In the genomic region with DNA sequence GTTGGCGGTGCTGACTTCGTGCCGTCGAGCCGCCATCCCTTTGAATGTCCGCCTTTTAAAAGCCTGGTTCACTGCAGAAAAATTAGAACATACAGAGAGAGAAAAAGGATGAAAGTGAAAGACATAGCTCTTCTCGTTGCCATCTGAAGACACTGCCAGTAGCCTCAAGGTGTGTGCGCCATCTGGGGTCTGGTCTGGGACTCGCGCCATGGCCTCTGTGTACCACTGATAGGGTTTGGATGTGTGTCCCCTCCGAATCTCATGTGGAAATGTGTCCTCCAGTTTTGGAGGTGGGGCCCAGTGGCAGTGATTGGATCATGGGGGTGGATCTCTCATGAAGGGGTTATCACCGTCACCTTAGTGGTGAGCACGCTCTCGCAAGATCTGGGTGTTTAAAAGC, we compare ENCODE assay signal across 1 cellular context.
A peak's percentile ranks its signal among the peaks of the same experiment; 100 is the strongest.
TF ChIP-seq lines count a peak whose summit lies in the region.

No MANE protein-coding gene starts in this region.

TF ChIP-seq in HepG2, 621 proteins besides CTCF, POLR2A, EP300 and RAD21:
- no peak for TF ChIP-seq CENPX (CRISPR knock-in tag; IDR thresholded peaks at IDR 0.05)
- no peak for TF ChIP-seq NCOA2 (CRISPR knock-in tag; IDR thresholded peaks at IDR 0.05)
- TF ChIP-seq SRSF4 (IDR thresholded peaks at IDR 0.05; ENCODE audit: low read depth, low read length, poor library complexity, severe bottlenecking): no peak
- TF ChIP-seq, protein P1, sequence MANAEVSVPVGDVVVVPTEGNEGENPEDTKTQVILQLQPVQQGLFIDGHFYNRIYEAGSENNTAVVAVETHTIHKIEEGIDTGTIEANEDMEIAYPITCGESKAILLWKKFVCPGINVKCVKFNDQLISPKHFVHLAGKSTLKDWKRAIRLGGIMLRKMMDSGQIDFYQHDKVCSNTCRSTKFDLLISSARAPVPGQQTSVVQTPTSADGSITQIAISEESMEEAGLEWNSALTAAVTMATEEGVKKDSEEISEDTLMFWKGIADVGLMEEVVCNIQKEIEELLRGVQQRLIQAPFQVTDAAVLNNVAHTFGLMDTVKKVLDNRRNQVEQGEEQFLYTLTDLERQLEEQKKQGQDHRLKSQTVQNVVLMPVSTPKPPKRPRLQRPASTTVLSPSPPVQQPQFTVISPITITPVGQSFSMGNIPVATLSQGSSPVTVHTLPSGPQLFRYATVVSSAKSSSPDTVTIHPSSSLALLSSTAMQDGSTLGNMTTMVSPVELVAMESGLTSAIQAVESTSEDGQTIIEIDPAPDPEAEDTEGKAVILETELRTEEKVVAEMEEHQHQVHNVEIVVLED (CRISPR knock-in tag; IDR thresholded peaks at IDR 0.05; ENCODE audit: borderline replicate concordance): no peak
- TF ChIP-seq, protein P2, sequence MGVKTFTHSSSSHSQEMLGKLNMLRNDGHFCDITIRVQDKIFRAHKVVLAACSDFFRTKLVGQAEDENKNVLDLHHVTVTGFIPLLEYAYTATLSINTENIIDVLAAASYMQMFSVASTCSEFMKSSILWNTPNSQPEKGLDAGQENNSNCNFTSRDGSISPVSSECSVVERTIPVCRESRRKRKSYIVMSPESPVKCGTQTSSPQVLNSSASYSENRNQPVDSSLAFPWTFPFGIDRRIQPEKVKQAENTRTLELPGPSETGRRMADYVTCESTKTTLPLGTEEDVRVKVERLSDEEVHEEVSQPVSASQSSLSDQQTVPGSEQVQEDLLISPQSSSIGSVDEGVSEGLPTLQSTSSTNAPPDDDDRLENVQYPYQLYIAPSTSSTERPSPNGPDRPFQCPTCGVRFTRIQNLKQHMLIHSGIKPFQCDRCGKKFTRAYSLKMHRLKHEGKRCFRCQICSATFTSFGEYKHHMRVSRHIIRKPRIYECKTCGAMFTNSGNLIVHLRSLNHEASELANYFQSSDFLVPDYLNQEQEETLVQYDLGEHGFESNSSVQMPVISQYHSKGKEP (CRISPR knock-in tag; IDR thresholded peaks at IDR 0.05): no peak
- TF ChIP-seq, protein P3, sequence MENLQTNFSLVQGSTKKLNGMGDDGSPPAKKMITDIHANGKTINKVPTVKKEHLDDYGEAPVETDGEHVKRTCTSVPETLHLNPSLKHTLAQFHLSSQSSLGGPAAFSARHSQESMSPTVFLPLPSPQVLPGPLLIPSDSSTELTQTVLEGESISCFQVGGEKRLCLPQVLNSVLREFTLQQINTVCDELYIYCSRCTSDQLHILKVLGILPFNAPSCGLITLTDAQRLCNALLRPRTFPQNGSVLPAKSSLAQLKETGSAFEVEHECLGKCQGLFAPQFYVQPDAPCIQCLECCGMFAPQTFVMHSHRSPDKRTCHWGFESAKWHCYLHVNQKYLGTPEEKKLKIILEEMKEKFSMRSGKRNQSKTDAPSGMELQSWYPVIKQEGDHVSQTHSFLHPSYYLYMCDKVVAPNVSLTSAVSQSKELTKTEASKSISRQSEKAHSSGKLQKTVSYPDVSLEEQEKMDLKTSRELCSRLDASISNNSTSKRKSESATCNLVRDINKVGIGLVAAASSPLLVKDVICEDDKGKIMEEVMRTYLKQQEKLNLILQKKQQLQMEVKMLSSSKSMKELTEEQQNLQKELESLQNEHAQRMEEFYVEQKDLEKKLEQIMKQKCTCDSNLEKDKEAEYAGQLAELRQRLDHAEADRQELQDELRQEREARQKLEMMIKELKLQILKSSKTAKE (CRISPR knock-in tag; IDR thresholded peaks at IDR 0.05; ENCODE audit: borderline replicate concordance): no peak
- TF ChIP-seq, protein P4, sequence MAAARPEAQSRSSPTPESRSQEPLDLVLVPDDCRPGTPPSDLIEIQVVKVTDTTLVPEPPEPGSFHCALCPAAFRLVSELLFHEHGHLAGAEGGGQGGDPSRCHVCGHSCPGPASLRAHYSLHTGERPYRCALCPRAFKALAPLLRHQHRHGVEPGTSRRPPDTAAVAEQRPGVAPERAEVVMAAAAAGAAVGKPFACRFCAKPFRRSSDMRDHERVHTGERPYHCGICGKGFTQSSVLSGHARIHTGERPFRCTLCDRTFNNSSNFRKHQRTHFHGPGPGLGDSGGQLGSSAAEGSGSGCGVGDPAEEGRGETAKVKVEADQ (CRISPR knock-in tag; IDR thresholded peaks at IDR 0.05; ENCODE audit: borderline replicate concordance): no peak
- TF ChIP-seq ZNF780A (CRISPR knock-in tag; IDR thresholded peaks at IDR 0.05): no peak
- 0 out of 2 replicates have a peak, but pooled peaks have one; percentile 11 for TF ChIP-seq AKAP8 (CRISPR knock-in tag; IDR thresholded peaks at IDR 0.05)
- TF ChIP-seq TEAD3 (CRISPR knock-in tag; optimal IDR thresholded peaks at IDR 0.05; ENCODE audit: borderline replicate concordance): peak; percentile 7
- no peak for TF ChIP-seq THYN1 (CRISPR knock-in tag; IDR thresholded peaks at IDR 0.05; ENCODE audit: borderline replicate concordance, low read depth)
- TF ChIP-seq EED (CRISPR knock-in tag; IDR thresholded peaks at IDR 0.05): no peak
